18 cellular contexts compared by ENCODE assay signal in genomic region chr19:19748249-19748938, GRCh38.
"Had no signal": no experiment of that assay in that cellular context is flagged by ENCODE, and none has a peak within 500 bp of the region (broad histone marks: within the 10 kb centered on the region; RNA-seq: fewer than 3 reads in every experiment).

No MANE protein-coding gene starts in this region.

- H3K4me1 ChIP-seq: colonic mucosa, gastrocnemius medialis had no signal

- H3K36me3 ChIP-seq: colonic mucosa, gastrocnemius medialis, neutrophil, thoracic aorta had no signal

- H3K9me3 ChIP-seq: colonic mucosa, gastrocnemius medialis, thoracic aorta had no signal

- H3K27me3 ChIP-seq: colonic mucosa, gastrocnemius medialis, neutrophil had no signal

- DNase-seq: caudate nucleus; colonic mucosa; effector CD4-positive, alpha-beta T cell; gastrocnemius medialis; glutamatergic neuron; left colon; left ventricle myocardium superior; mesendoderm; naive B cell; nephron progenitor cell; posterior cingulate gyrus; stimulated activated CD4-positive, alpha-beta T cell treated with anti-CD3 and anti-CD28 coated beads, Interleukin-1b, Interleukin-23, amount 100 ng/mL, for 48 hours; stimulated activated CD4-positive, alpha-beta T cell treated with anti-CD3 and anti-CD28 coated beads, Interleukin-4, amount 100 ng/mL, for 24 hours; substantia nigra; trophoblast cell had no signal

- ATAC-seq: gastrocnemius medialis, left colon, left ventricle myocardium superior had no signal

- H3K4me3 ChIP-seq: colonic mucosa, gastrocnemius medialis, smooth muscle cell, thoracic aorta had no signal

- H3K27ac ChIP-seq: colonic mucosa, gastrocnemius medialis, neutrophil, thoracic aorta had no signal
